In genomic region chr20:25033250-25033940, GRCh38 we compare ENCODE assay signal across 12 cellular contexts. TPM values are rescaled to one million over a fixed set of nuclear protein-coding genes. Genes with fewer than 3 reads are reported as not detected.
DNase-seq lines count a peak whose midpoint lies in the region; ATAC-seq lines count a peak whose summit lies in the region.
"Had no signal": no experiment of that assay in that cellular context is flagged by ENCODE, and none has a peak within 500 bp of the region (broad histone marks: within the 10 kb centered on the region; RNA-seq: fewer than 3 reads in every experiment).

No MANE protein-coding gene starts in this region.

- H3K9me3 Mint-ChIP-seq in activated T-helper 17 cell treated with anti-CD3 and anti-CD28 coated beads, Interleukin-2, amount 50 U/mL, for 72 hours, result no peaks in the 10 kb centered on the region
- no peaks in the 10 kb centered on the region for H3K9me3 Mint-ChIP-seq in stimulated activated memory B cell treated with anti-CD40 and anti-IgM and Interleukin-4, amounts not matched to agents 10 μg/mL and 1 μg/mL and 100 μg/mL, for 72 hours
- H3K9me3 Mint-ChIP-seq: activated naive CD8-positive, alpha-beta T cell treated with anti-CD3 and anti-CD28 coated beads, Interleukin-2, amount 10 ng/mL, durations not matched to agents 7 days and 5 days had no signal

- H3K27me3 Mint-ChIP-seq in activated T-helper 17 cell treated with anti-CD3 and anti-CD28 coated beads, Interleukin-2, amount 50 U/mL, for 72 hours, result no peaks in the 10 kb centered on the region
- no peaks in the 10 kb centered on the region for H3K27me3 Mint-ChIP-seq in stimulated activated memory B cell treated with anti-CD40 and anti-IgM and Interleukin-4, amounts not matched to agents 10 μg/mL and 1 μg/mL and 100 μg/mL, for 72 hours
- H3K27me3 Mint-ChIP-seq: activated naive CD8-positive, alpha-beta T cell treated with anti-CD3 and anti-CD28 coated beads, Interleukin-2, amount 10 ng/mL, durations not matched to agents 7 days and 5 days had no signal

- peaks cover 23% of the 10 kb centered on the region for H3K36me3 Mint-ChIP-seq in activated T-helper 17 cell treated with anti-CD3 and anti-CD28 coated beads, Interleukin-2, amount 50 U/mL, for 72 hours (ENCODE audit: low read depth)
- H3K36me3 Mint-ChIP-seq in stimulated activated memory B cell treated with anti-CD40 and anti-IgM and Interleukin-4, amounts not matched to agents 10 μg/mL and 1 μg/mL and 100 μg/mL, for 72 hours, result peaks cover 16% of the 10 kb centered on the region

- no peak for ATAC-seq in activated T-helper 17 cell treated with anti-CD3 and anti-CD28 coated beads, Interleukin-2, amount 50 U/mL, for 72 hours (replicated peaks)
- no peak for ATAC-seq in stimulated activated memory B cell treated with anti-CD40 and anti-IgM and Interleukin-4, amounts not matched to agents 10 μg/mL and 1 μg/mL and 100 μg/mL, for 72 hours
- ATAC-seq in HG02759 (IDR thresholded peaks at IDR 0.05; ENCODE audit: unreplicated experiment) (no peak), HG02798 (IDR thresholded peaks at IDR 0.05; ENCODE audit: poor library complexity, unreplicated experiment) (no peak), GM19395 (IDR thresholded peaks at IDR 0.05; ENCODE audit: unreplicated experiment) (no peak)

- H3K4me3 Mint-ChIP-seq in activated T-helper 17 cell treated with anti-CD3 and anti-CD28 coated beads, Interleukin-2, amount 50 U/mL, for 72 hours, result no peak overlapping the region
- H3K4me3 Mint-ChIP-seq in stimulated activated memory B cell treated with anti-CD40 and anti-IgM and Interleukin-4, amounts not matched to agents 10 μg/mL and 1 μg/mL and 100 μg/mL, for 72 hours, result no peak overlapping the region
- H3K4me3 Mint-ChIP-seq: activated naive CD8-positive, alpha-beta T cell treated with anti-CD3 and anti-CD28 coated beads, Interleukin-2, amount 10 ng/mL, durations not matched to agents 7 days and 5 days had no signal

- H3K4me1 Mint-ChIP-seq in activated T-helper 17 cell treated with anti-CD3 and anti-CD28 coated beads, Interleukin-2, amount 50 U/mL, for 72 hours, result peaks cover 21% of the 10 kb centered on the region
- H3K4me1 Mint-ChIP-seq in stimulated activated memory B cell treated with anti-CD40 and anti-IgM and Interleukin-4, amounts not matched to agents 10 μg/mL and 1 μg/mL and 100 μg/mL, for 72 hours, result peaks cover 64% of the 10 kb centered on the region

- peak overlapping the region; percentile 15 for H3K27ac Mint-ChIP-seq in activated T-helper 17 cell treated with anti-CD3 and anti-CD28 coated beads, Interleukin-2, amount 50 U/mL, for 72 hours
- H3K27ac Mint-ChIP-seq in stimulated activated memory B cell treated with anti-CD40 and anti-IgM and Interleukin-4, amounts not matched to agents 10 μg/mL and 1 μg/mL and 100 μg/mL, for 72 hours, result peak overlapping the region; percentile 3
- H3K27ac Mint-ChIP-seq: activated naive CD8-positive, alpha-beta T cell treated with anti-CD3 and anti-CD28 coated beads, Interleukin-2, amount 10 ng/mL, durations not matched to agents 7 days and 5 days had no signal

- peak; percentile 23 for DNase-seq in NCI-H1105 (lab: John Stamatoyannopoulos, UW)
- DNase-seq in inferior parietal cortex (ENCODE audit: extremely low spot score), result peak; percentile 51
- DNase-seq in NCI-H128 (lab: John Stamatoyannopoulos, UW; ENCODE audit: unreplicated experiment), result no peak
- DNase-seq: activated CD4-positive, alpha-beta T cell treated with anti-CD3 and anti-CD28 coated beads for 1 hour; activated naive CD8-positive, alpha-beta T cell treated with anti-CD3 and anti-CD28 coated beads, Interleukin-2, amount 10 ng/mL, durations not matched to agents 7 days and 5 days had no signal

RNA-seq across cellular contexts. Expression of gene ACSS1, which starts 24.5 kb away (rescaled TPM):
- total RNA-seq in activated T-helper 17 cell treated with anti-CD3 and anti-CD28 coated beads, Interleukin-2, amount 50 U/mL, for 72 hours, result 10 to 100 TPM in 1 of 2 donors, 1 to 10 TPM in 1; 8.4 to 23.3 TPM

RNA-seq across cellular contexts. Expression of gene APMAP, which starts 40.8 kb away (rescaled TPM):
- 10 to 100 TPM; 30.7 to 49.4 TPM for total RNA-seq in activated T-helper 17 cell treated with anti-CD3 and anti-CD28 coated beads, Interleukin-2, amount 50 U/mL, for 72 hours

RNA-seq across cellular contexts. Expression of gene VSX1, which starts 48.5 kb away (rescaled TPM):
- total RNA-seq in activated T-helper 17 cell treated with anti-CD3 and anti-CD28 coated beads, Interleukin-2, amount 50 U/mL, for 72 hours, result not detected
- total RNA-seq: activated naive CD8-positive, alpha-beta T cell treated with anti-CD3 and anti-CD28 coated beads, Interleukin-2, amount 10 ng/mL, durations not matched to agents 7 days and 5 days; Daoy; omental fat pad had no signal
